1 cellular context compared by ENCODE assay signal in genomic region chr18:35580748-35581534, GRCh38.
TF ChIP-seq lines count a peak whose summit lies in the region.

No MANE protein-coding gene starts in this region.

TF ChIP-seq in K562, 482 proteins besides CTCF, POLR2A, EP300 and RAD21 (continued from another document and continues in another):
- TF ChIP-seq CREB3 (tag; conservative IDR thresholded peaks at IDR 0.05; ENCODE audit: low read depth), result no peak
- no peak for TF ChIP-seq ZNF699 (CRISPR knock-in tag; IDR thresholded peaks at IDR 0.05; ENCODE audit: insufficient replicate concordance)
- TF ChIP-seq STAT5B (CRISPR knock-in tag; IDR thresholded peaks at IDR 0.05), result no peak
- peak; percentile 85 for TF ChIP-seq ZFX (CRISPR knock-in tag; IDR thresholded peaks at IDR 0.05)
- TF ChIP-seq USF2 (CRISPR knock-in tag; IDR thresholded peaks at IDR 0.05), result peak; percentile 33
- TF ChIP-seq ZNF778 (CRISPR knock-in tag; IDR thresholded peaks at IDR 0.05), result no peak
- TF ChIP-seq ETV6 (IDR thresholded peaks at IDR 0.05; ENCODE audit: borderline replicate concordance in 1 of 2, low read depth in 2 of 2, low read length in 1 of 2), result no peak
- TF ChIP-seq ETV6 (CRISPR knock-in tag; IDR thresholded peaks at IDR 0.05; ENCODE audit: borderline replicate concordance), result no peak
- no peak for TF ChIP-seq BMI1 (IDR thresholded peaks at IDR 0.05; ENCODE audit: low read length)
- no peak for TF ChIP-seq DIDO1 (tag; IDR thresholded peaks at IDR 0.05; ENCODE audit: low read depth)
- TF ChIP-seq ZNF407 (IDR thresholded peaks at IDR 0.05; ENCODE audit: low read depth), result no peak
- no peak for TF ChIP-seq DEAF1 (CRISPR knock-in tag; IDR thresholded peaks at IDR 0.05)
- TF ChIP-seq ZNF444 (CRISPR knock-in tag; IDR thresholded peaks at IDR 0.05), result no peak
- no peak for TF ChIP-seq JUN (IDR thresholded peaks at IDR 0.05; ENCODE audit: borderline replicate concordance, low read depth, low read length)
- TF ChIP-seq JUN (CRISPR knock-in tag; IDR thresholded peaks at IDR 0.05; ENCODE audit: borderline replicate concordance), result no peak
- TF ChIP-seq ATF7 (IDR thresholded peaks at IDR 0.05), result peak; percentile 47; the same call in 1 of the 2 replicates
- TF ChIP-seq PHF20 (IDR thresholded peaks at IDR 0.05; ENCODE audit: partially characterized antibody), result peak; percentile 28
- no peak for TF ChIP-seq ZBTB17 (CRISPR knock-in tag; IDR thresholded peaks at IDR 0.05)
- TF ChIP-seq MLX (CRISPR knock-in tag; conservative IDR thresholded peaks at IDR 0.05), result no peak
- TF ChIP-seq BDP1 (IDR thresholded peaks at IDR 0.05; ENCODE audit: insufficient read depth, insufficient read length), result no peak
- TF ChIP-seq LARP7 (IDR thresholded peaks at IDR 0.05), result no peak
- no peak for TF ChIP-seq OTX1 (CRISPR knock-in tag; IDR thresholded peaks at IDR 0.05)
- TF ChIP-seq HMGN3 (IDR thresholded peaks at IDR 0.05; ENCODE audit: borderline replicate concordance, extremely low read depth, insufficient read length, low read depth, low read length), result no peak
- TF ChIP-seq TBL1XR1 (IDR thresholded peaks at IDR 0.05; ENCODE audit: low read length in 2 of 2), result no peak
- TF ChIP-seq ATF1 (CRISPR knock-in tag; IDR thresholded peaks at IDR 0.05), result no peak
- TF ChIP-seq ATF1 (tag; IDR thresholded peaks at IDR 0.05), result 0 out of 2 replicates have a peak, but pooled peaks have one; percentile 21
- no peak for TF ChIP-seq MLLT1 (IDR thresholded peaks at IDR 0.05)
- TF ChIP-seq GTF3C2 (IDR thresholded peaks at IDR 0.05; ENCODE audit: borderline replicate concordance, extremely low read depth, insufficient read length), result no peak
- peak; percentile 17; the same call in 1 of the 2 replicates for TF ChIP-seq ZBTB1 (CRISPR knock-in tag; IDR thresholded peaks at IDR 0.05; ENCODE audit: borderline replicate concordance, low read depth)
- peak; percentile 67 for TF ChIP-seq RBM25 (IDR thresholded peaks at IDR 0.05; ENCODE audit: low read depth, low read length, severe bottlenecking)
- TF ChIP-seq CREB3L1 (IDR thresholded peaks at IDR 0.05; ENCODE audit: borderline replicate concordance, low read depth), result peak; percentile 23; the same call in 1 of the 2 replicates
- TF ChIP-seq RB1 (IDR thresholded peaks at IDR 0.05; ENCODE audit: low read depth), result peak; percentile 85
- no peak for TF ChIP-seq MIER1 (IDR thresholded peaks at IDR 0.05; ENCODE audit: low read depth)
- TF ChIP-seq PHF8 (IDR thresholded peaks at IDR 0.05; ENCODE audit: borderline replicate concordance, low read length), result peak; percentile 60; the same call in 1 of the 2 replicates
- no peak for TF ChIP-seq ZNF133 (CRISPR knock-in tag; IDR thresholded peaks at IDR 0.05)
- TF ChIP-seq MEF2A (IDR thresholded peaks at IDR 0.05; ENCODE audit: control insufficient read depth, low read depth, low read length), result no peak
- TF ChIP-seq HOXB6 (CRISPR knock-in tag; IDR thresholded peaks at IDR 0.05; ENCODE audit: borderline replicate concordance), result no peak
- TF ChIP-seq PATZ1 (CRISPR knock-in tag; IDR thresholded peaks at IDR 0.05; ENCODE audit: borderline replicate concordance), result no peak
- no peak for TF ChIP-seq THRA (IDR thresholded peaks at IDR 0.05)
